ENCODE assay signal across 4 cellular contexts in genomic region chr2:98520806-98521205, GRCh38.
"Had no signal": no experiment of that assay in that cellular context is flagged by ENCODE, and none has a peak within 500 bp of the region (broad histone marks: within the 10 kb centered on the region; RNA-seq: fewer than 3 reads in every experiment).

No MANE protein-coding gene starts in this region.

- H3K9me3 Mint-ChIP-seq: GM23338, H9 had no signal

- H3K4me3 ChIP-seq: GM23338 had no signal

- H3K4me3 Mint-ChIP-seq: GM23338, H9 had no signal

- ATAC-seq: GM23338 had no signal

- H3K27ac Mint-ChIP-seq: GM23338 had no signal

- DNase-seq: H9, HCEC 1CT, IMR-90 had no signal
